11 cellular contexts compared by ENCODE assay signal in genomic region chr7:131076711-131077170, GRCh38.
A peak's percentile ranks its signal among the peaks of the same experiment; 100 is the strongest.
DNase-seq lines count a peak whose midpoint lies in the region.
"Had no signal": no experiment of that assay in that cellular context is flagged by ENCODE, and none has a peak within 500 bp of the region (broad histone marks: within the 10 kb centered on the region; RNA-seq: fewer than 3 reads in every experiment).

No MANE protein-coding gene starts in this region.

- no peaks in the 10 kb centered on the region for H3K9me3 Mint-ChIP-seq in activated CD4-positive, alpha-beta memory T cell treated with anti-CD3 and anti-CD28 coated beads for 36 hours
- H3K9me3 Mint-ChIP-seq in activated CD4-positive, alpha-beta memory T cell treated with anti-CD3 and anti-CD28 coated beads, Interleukin-2, amount 10 ng/mL, durations not matched to agents 7 days and 5 days = no peaks in the 10 kb centered on the region
- H3K9me3 Mint-ChIP-seq in activated naive CD8-positive, alpha-beta T cell treated with anti-CD3 and anti-CD28 coated beads for 36 hours = no peaks in the 10 kb centered on the region

- CTCF ChIA-PET in activated CD4-positive, alpha-beta memory T cell treated with anti-CD3 and anti-CD28 coated beads for 36 hours (lab: Charles Lee) = no interaction called here
- CTCF ChIA-PET in activated CD4-positive, alpha-beta memory T cell treated with anti-CD3 and anti-CD28 coated beads, Interleukin-2, amount 10 ng/mL, durations not matched to agents 7 days and 5 days (lab: Charles Lee) = no interaction called here

- peak overlapping the region; percentile 44 for H3K27ac Mint-ChIP-seq in activated CD4-positive, alpha-beta memory T cell treated with anti-CD3 and anti-CD28 coated beads for 36 hours
- no peak overlapping the region for H3K27ac Mint-ChIP-seq in activated CD4-positive, alpha-beta memory T cell treated with anti-CD3 and anti-CD28 coated beads, Interleukin-2, amount 10 ng/mL, durations not matched to agents 7 days and 5 days
- H3K27ac Mint-ChIP-seq in activated naive CD8-positive, alpha-beta T cell treated with anti-CD3 and anti-CD28 coated beads for 36 hours = peak overlapping the region; percentile 71

- POLR2A ChIA-PET in activated CD4-positive, alpha-beta memory T cell treated with anti-CD3 and anti-CD28 coated beads for 36 hours (lab: Charles Lee) = interaction anchor here (1.1 kb wide), 1 partner anchor 20 kb away, joined by 4 read pairs; no protein-coding TSS in a partner anchor
- POLR2A ChIA-PET in activated CD4-positive, alpha-beta memory T cell treated with anti-CD3 and anti-CD28 coated beads, Interleukin-2, amount 10 ng/mL, durations not matched to agents 7 days and 5 days (lab: Charles Lee) = no interaction called here

- intact Hi-C loops in activated CD4-positive, alpha-beta memory T cell treated with anti-CD3 and anti-CD28 coated beads for 36 hours (cut with micrococcal nuclease) = no loop called here

- peaks cover 24% of the 10 kb centered on the region for H3K36me3 Mint-ChIP-seq in activated CD4-positive, alpha-beta memory T cell treated with anti-CD3 and anti-CD28 coated beads for 36 hours
- peaks cover 42% of the 10 kb centered on the region for H3K36me3 Mint-ChIP-seq in activated CD4-positive, alpha-beta memory T cell treated with anti-CD3 and anti-CD28 coated beads, Interleukin-2, amount 10 ng/mL, durations not matched to agents 7 days and 5 days (ENCODE audit: low read depth)
- H3K36me3 Mint-ChIP-seq in activated naive CD8-positive, alpha-beta T cell treated with anti-CD3 and anti-CD28 coated beads for 36 hours = peaks cover 37% of the 10 kb centered on the region

- H3K4me1 Mint-ChIP-seq in activated CD4-positive, alpha-beta memory T cell treated with anti-CD3 and anti-CD28 coated beads for 36 hours (ENCODE audit: low read depth) = peaks cover 51% of the 10 kb centered on the region
- H3K4me1 Mint-ChIP-seq in activated CD4-positive, alpha-beta memory T cell treated with anti-CD3 and anti-CD28 coated beads, Interleukin-2, amount 10 ng/mL, durations not matched to agents 7 days and 5 days = peaks cover 29% of the 10 kb centered on the region
- H3K4me1 Mint-ChIP-seq in activated naive CD8-positive, alpha-beta T cell treated with anti-CD3 and anti-CD28 coated beads for 36 hours = peaks cover 44% of the 10 kb centered on the region

- no peak for DNase-seq in activated CD4-positive, alpha-beta memory T cell treated with anti-CD3 and anti-CD28 coated beads for 36 hours
- DNase-seq in activated CD4-positive, alpha-beta memory T cell treated with anti-CD3 and anti-CD28 coated beads, Interleukin-2, amount 10 ng/mL, durations not matched to agents 7 days and 5 days = no peak
- no peak for DNase-seq in activated naive CD8-positive, alpha-beta T cell treated with anti-CD3 and anti-CD28 coated beads for 36 hours
- peak; percentile 41 for DNase-seq in iris pigment epithelial cell (ENCODE audit: low read depth)
- peak; percentile 37 for DNase-seq in stromal cell of bone marrow (ENCODE audit: low read depth)
- no peak for DNase-seq in T1000 (lab: John Stamatoyannopoulos, UW)
- no peak for DNase-seq in GDM1 (lab: John Stamatoyannopoulos, UW)
- DNase-seq in OCI-M2 (lab: John Stamatoyannopoulos, UW; ENCODE audit: unreplicated experiment) = no peak
- DNase-seq: activated T-cell treated with anti-CD3 and anti-CD28 coated beads, Interleukin-2, amount 50 U/mL, for 48 hours; lower lobe of right lung; NCI-H524 had no signal

- H3K4me3 Mint-ChIP-seq in activated CD4-positive, alpha-beta memory T cell treated with anti-CD3 and anti-CD28 coated beads for 36 hours = no peak overlapping the region
- no peak overlapping the region for H3K4me3 Mint-ChIP-seq in activated CD4-positive, alpha-beta memory T cell treated with anti-CD3 and anti-CD28 coated beads, Interleukin-2, amount 10 ng/mL, durations not matched to agents 7 days and 5 days
- H3K4me3 Mint-ChIP-seq in activated naive CD8-positive, alpha-beta T cell treated with anti-CD3 and anti-CD28 coated beads for 36 hours = no peak overlapping the region

- H3K27me3 Mint-ChIP-seq in activated CD4-positive, alpha-beta memory T cell treated with anti-CD3 and anti-CD28 coated beads for 36 hours = no peaks in the 10 kb centered on the region
- no peaks in the 10 kb centered on the region for H3K27me3 Mint-ChIP-seq in activated CD4-positive, alpha-beta memory T cell treated with anti-CD3 and anti-CD28 coated beads, Interleukin-2, amount 10 ng/mL, durations not matched to agents 7 days and 5 days
- no peaks in the 10 kb centered on the region for H3K27me3 Mint-ChIP-seq in activated naive CD8-positive, alpha-beta T cell treated with anti-CD3 and anti-CD28 coated beads for 36 hours

Comparison
In these comparisons a context has a peak if more than half of its experiments do, and no peak if none do; other contexts are left out.
1. DNase-seq: peak in iris pigment epithelial cell (single experiment) and stromal cell of bone marrow (single experiment); none in activated CD4-positive, alpha-beta memory T cell treated with anti-CD3 and anti-CD28 coated beads for 36 hours (single experiment), activated CD4-positive, alpha-beta memory T cell treated with anti-CD3 and anti-CD28 coated beads, Interleukin-2, amount 10 ng/mL, durations not matched to agents 7 days and 5 days (single experiment), activated naive CD8-positive, alpha-beta T cell treated with anti-CD3 and anti-CD28 coated beads for 36 hours (single experiment), T1000 (single experiment), GDM1 (single experiment) and OCI-M2 (single experiment).